ENCODE assay signal across 1 cellular context in genomic region chr9:81393985-81394811, GRCh38.
TF ChIP-seq lines count a peak whose summit lies in the region.

No MANE protein-coding gene starts in this region.

TF ChIP-seq in HEK293, 187 proteins besides CTCF, POLR2A, EP300 and RAD21 (continued from another document and continues in another):
- TF ChIP-seq, protein P1, sequence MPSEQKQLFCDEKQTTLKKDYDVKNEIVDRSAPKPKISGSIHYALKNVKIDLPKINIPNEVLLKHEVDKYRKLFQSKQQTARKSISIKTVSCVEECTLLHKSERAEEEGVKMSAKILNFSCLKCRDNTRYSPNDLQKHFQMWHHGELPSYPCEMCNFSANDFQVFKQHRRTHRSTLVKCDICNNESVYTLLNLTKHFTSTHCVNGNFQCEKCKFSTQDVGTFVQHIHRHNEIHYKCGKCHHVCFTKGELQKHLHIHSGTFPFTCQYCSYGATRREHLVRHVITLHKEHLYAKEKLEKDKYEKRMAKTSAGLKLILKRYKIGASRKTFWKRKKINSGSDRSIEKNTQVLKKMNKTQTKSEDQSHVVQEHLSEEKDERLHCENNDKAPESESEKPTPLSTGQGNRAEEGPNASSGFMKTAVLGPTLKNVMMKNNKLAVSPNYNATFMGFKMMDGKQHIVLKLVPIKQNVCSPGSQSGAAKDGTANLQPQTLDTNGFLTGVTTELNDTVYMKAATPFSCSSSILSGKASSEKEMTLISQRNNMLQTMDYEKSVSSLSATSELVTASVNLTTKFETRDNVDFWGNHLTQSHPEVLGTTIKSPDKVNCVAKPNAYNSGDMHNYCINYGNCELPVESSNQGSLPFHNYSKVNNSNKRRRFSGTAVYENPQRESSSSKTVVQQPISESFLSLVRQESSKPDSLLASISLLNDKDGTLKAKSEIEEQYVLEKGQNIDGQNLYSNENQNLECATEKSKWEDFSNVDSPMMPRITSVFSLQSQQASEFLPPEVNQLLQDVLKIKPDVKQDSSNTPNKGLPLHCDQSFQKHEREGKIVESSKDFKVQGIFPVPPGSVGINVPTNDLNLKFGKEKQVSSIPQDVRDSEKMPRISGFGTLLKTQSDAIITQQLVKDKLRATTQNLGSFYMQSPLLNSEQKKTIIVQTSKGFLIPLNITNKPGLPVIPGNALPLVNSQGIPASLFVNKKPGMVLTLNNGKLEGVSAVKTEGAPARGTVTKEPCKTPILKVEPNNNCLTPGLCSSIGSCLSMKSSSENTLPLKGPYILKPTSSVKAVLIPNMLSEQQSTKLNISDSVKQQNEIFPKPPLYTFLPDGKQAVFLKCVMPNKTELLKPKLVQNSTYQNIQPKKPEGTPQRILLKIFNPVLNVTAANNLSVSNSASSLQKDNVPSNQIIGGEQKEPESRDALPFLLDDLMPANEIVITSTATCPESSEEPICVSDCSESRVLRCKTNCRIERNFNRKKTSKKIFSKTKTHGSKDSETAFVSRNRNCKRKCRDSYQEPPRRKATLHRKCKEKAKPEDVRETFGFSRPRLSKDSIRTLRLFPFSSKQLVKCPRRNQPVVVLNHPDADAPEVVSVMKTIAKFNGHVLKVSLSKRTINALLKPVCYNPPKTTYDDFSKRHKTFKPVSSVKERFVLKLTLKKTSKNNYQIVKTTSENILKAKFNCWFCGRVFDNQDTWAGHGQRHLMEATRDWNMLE (tag by site-specific recombination; conservative IDR thresholded peaks at IDR 0.05; ENCODE audit: low read depth): no peak; the same call in 1 of the 2 replicates
- TF ChIP-seq ZNF561 (tag by site-specific recombination; IDR thresholded peaks at IDR 0.05; ENCODE audit: borderline replicate concordance) (peak; percentile 45; the same call in 1 of the 2 replicates), IKZF3 (tag by site-specific recombination; IDR thresholded peaks at IDR 0.05) (peak; percentile 34; the same call in 1 of the 2 replicates), ZNF548 (tag by site-specific recombination; IDR thresholded peaks at IDR 0.05) (no peak), ZSCAN30 (tag by site-specific recombination; IDR thresholded peaks at IDR 0.05) (0 out of 2 replicates have a peak, but pooled peaks have one; percentile 17), ZFP41 (tag by site-specific recombination; IDR thresholded peaks at IDR 0.05; ENCODE audit: borderline replicate concordance) (no peak), ZNF610 (tag by site-specific recombination; IDR thresholded peaks at IDR 0.05; ENCODE audit: borderline replicate concordance) (peak; percentile 24; the same call in 1 of the 2 replicates), ZNF549 (tag by site-specific recombination; IDR thresholded peaks at IDR 0.05) (peak; percentile 18; the same call in 1 of the 2 replicates), ZNF221 (tag by site-specific recombination; IDR thresholded peaks at IDR 0.05; ENCODE audit: borderline replicate concordance) (0 out of 2 replicates have a peak, but pooled peaks have one; percentile 16), ZNF391 (tag by site-specific recombination; IDR thresholded peaks at IDR 0.05; ENCODE audit: borderline replicate concordance, low read depth) (peak; percentile 27; the same call in 1 of the 2 replicates), ZNF423 (tag by site-specific recombination; IDR thresholded peaks at IDR 0.05) (peak; percentile 29; the same call in 1 of the 2 replicates), TSHZ1 (tag by site-specific recombination; IDR thresholded peaks at IDR 0.05; ENCODE audit: borderline replicate concordance) (peak; percentile 24; the same call in 1 of the 2 replicates), GLIS1 (tag by site-specific recombination; IDR thresholded peaks at IDR 0.05) (peak; percentile 90), SCRT2 (tag by site-specific recombination; IDR thresholded peaks at IDR 0.05) (no peak), ZXDB (tag by site-specific recombination; IDR thresholded peaks at IDR 0.05) (peak; percentile 55), ZBTB7A (tag by site-specific recombination; IDR thresholded peaks at IDR 0.05; ENCODE audit: low read depth) (no peak), GFI1B (tag by site-specific recombination; IDR thresholded peaks at IDR 0.05) (peak; percentile 15; the same call in 1 of the 2 replicates), WT1 (tag by site-specific recombination; IDR thresholded peaks at IDR 0.05) (peak; percentile 98), GLI2 (tag by site-specific recombination; IDR thresholded peaks at IDR 0.05; ENCODE audit: borderline replicate concordance, low read depth) (peak; percentile 43; the same call in 1 of the 2 replicates), PRDM10 (tag by site-specific recombination; IDR thresholded peaks at IDR 0.05) (peak; percentile 55), TCF7L2 (IDR thresholded peaks at IDR 0.05; ENCODE audit: borderline replicate concordance, low read depth, low read length) (peak; percentile 41), RBAK (tag by site-specific recombination; IDR thresholded peaks at IDR 0.05) (no peak), ZNF629 (tag by site-specific recombination; IDR thresholded peaks at IDR 0.05) (peak; percentile 93), OVOL3 (tag by site-specific recombination; IDR thresholded peaks at IDR 0.05) (peak; percentile 64; the same call in 1 of the 2 replicates), ZBTB17 (tag by site-specific recombination; IDR thresholded peaks at IDR 0.05) (peak; percentile 57; the same call in 1 of the 2 replicates), ZNF596 (tag by site-specific recombination; IDR thresholded peaks at IDR 0.05) (peak; percentile 51; the same call in 1 of the 2 replicates), ZNF585B (tag by site-specific recombination; IDR thresholded peaks at IDR 0.05) (no peak), ZNF121 (tag by site-specific recombination; IDR thresholded peaks at IDR 0.05) (0 out of 2 replicates have a peak, but pooled peaks have one; percentile 26)
- TF ChIP-seq, protein P2, sequence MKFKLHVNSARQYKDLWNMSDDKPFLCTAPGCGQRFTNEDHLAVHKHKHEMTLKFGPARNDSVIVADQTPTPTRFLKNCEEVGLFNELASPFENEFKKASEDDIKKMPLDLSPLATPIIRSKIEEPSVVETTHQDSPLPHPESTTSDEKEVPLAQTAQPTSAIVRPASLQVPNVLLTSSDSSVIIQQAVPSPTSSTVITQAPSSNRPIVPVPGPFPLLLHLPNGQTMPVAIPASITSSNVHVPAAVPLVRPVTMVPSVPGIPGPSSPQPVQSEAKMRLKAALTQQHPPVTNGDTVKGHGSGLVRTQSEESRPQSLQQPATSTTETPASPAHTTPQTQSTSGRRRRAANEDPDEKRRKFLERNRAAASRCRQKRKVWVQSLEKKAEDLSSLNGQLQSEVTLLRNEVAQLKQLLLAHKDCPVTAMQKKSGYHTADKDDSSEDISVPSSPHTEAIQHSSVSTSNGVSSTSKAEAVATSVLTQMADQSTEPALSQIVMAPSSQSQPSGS (tag by site-specific recombination; IDR thresholded peaks at IDR 0.05; ENCODE audit: low read depth): peak; percentile 74
- TF ChIP-seq, protein P3, sequence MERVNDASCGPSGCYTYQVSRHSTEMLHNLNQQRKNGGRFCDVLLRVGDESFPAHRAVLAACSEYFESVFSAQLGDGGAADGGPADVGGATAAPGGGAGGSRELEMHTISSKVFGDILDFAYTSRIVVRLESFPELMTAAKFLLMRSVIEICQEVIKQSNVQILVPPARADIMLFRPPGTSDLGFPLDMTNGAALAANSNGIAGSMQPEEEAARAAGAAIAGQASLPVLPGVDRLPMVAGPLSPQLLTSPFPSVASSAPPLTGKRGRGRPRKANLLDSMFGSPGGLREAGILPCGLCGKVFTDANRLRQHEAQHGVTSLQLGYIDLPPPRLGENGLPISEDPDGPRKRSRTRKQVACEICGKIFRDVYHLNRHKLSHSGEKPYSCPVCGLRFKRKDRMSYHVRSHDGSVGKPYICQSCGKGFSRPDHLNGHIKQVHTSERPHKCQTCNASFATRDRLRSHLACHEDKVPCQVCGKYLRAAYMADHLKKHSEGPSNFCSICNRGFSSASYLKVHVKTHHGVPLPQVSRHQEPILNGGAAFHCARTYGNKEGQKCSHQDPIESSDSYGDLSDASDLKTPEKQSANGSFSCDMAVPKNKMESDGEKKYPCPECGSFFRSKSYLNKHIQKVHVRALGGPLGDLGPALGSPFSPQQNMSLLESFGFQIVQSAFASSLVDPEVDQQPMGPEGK (tag by site-specific recombination; IDR thresholded peaks at IDR 0.05): no peak; the same call in 1 of the 2 replicates
- TF ChIP-seq, protein P4, sequence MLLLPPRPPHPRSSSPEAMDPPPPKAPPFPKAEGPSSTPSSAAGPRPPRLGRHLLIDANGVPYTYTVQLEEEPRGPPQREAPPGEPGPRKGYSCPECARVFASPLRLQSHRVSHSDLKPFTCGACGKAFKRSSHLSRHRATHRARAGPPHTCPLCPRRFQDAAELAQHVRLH (tag by site-specific recombination; IDR thresholded peaks at IDR 0.05): peak; percentile 89
- TF ChIP-seq, protein P5, sequence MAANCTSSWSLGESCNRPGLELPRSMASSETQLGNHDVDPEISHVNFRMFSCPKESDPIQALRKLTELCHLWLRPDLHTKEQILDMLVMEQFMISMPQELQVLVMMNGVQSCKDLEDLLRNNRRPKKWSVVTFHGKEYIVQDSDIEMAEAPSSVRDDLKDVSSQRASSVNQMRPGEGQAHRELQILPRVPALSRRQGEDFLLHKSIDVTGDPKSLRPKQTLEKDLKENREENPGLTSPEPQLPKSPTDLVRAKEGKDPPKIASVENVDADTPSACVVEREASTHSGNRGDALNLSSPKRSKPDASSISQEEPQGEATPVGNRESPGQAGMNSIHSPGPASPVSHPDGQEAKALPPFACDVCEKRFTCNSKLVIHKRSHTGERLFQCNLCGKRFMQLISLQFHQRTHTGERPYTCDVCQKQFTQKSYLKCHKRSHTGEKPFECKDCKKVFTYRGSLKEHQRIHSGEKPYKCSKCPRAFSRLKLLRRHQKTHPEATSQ (tag by site-specific recombination; IDR thresholded peaks at IDR 0.05): no peak
- TF ChIP-seq, protein P6, sequence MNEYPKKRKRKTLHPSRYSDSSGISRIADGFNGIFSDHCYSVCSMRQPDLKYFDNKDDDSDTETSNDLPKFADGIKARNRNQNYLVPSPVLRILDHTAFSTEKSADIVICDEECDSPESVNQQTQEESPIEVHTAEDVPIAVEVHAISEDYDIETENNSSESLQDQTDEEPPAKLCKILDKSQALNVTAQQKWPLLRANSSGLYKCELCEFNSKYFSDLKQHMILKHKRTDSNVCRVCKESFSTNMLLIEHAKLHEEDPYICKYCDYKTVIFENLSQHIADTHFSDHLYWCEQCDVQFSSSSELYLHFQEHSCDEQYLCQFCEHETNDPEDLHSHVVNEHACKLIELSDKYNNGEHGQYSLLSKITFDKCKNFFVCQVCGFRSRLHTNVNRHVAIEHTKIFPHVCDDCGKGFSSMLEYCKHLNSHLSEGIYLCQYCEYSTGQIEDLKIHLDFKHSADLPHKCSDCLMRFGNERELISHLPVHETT (tag by site-specific recombination; IDR thresholded peaks at IDR 0.05): 0 out of 2 replicates have a peak, but pooled peaks have one; percentile 14
- TF ChIP-seq, protein P7, sequence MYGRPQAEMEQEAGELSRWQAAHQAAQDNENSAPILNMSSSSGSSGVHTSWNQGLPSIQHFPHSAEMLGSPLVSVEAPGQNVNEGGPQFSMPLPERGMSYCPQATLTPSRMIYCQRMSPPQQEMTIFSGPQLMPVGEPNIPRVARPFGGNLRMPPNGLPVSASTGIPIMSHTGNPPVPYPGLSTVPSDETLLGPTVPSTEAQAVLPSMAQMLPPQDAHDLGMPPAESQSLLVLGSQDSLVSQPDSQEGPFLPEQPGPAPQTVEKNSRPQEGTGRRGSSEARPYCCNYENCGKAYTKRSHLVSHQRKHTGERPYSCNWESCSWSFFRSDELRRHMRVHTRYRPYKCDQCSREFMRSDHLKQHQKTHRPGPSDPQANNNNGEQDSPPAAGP (tag by site-specific recombination; IDR thresholded peaks at IDR 0.05): peak; percentile 47; the same call in 1 of the 2 replicates
